In the genomic region with DNA sequence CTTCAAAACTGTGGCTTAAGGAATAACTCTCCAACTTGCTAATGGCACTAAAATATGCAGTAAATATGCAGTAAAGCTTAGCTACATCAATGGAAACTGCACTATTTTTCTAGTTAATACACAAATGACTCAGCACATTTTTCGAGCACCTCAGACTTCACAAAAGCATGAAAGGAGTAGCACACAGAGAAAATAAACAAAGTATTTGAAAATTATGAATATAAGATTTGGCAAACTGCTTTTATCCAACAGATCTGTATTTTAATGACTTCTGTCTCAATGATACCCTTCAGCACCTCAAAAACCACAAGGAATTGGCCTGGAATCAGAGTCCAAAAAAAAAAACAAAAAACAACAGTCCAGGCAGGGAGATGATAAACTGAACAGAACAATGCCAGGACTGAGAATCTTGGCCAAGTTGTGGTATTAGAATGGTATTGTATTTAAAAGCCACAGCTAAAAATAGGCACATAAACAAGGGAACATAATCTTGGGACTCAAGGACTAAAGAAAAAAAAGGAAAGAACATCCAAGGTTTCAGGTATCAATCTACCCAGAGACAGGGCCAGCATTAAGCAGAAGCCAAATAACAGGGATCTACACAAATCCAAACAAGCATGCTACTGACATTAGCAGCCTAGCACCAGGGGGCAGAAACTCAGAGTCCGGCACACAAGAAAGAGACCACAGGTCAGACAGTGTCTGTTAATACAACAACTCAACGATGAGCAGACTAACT, we compare ENCODE assay signal across 1 cellular context.
TF ChIP-seq lines count a peak whose summit lies in the region.

No MANE protein-coding gene starts in this region.

TF ChIP-seq in HEK293, 187 proteins besides CTCF, POLR2A, EP300 and RAD21 (continued from another document and continues in another):
- TF ChIP-seq, protein P1, sequence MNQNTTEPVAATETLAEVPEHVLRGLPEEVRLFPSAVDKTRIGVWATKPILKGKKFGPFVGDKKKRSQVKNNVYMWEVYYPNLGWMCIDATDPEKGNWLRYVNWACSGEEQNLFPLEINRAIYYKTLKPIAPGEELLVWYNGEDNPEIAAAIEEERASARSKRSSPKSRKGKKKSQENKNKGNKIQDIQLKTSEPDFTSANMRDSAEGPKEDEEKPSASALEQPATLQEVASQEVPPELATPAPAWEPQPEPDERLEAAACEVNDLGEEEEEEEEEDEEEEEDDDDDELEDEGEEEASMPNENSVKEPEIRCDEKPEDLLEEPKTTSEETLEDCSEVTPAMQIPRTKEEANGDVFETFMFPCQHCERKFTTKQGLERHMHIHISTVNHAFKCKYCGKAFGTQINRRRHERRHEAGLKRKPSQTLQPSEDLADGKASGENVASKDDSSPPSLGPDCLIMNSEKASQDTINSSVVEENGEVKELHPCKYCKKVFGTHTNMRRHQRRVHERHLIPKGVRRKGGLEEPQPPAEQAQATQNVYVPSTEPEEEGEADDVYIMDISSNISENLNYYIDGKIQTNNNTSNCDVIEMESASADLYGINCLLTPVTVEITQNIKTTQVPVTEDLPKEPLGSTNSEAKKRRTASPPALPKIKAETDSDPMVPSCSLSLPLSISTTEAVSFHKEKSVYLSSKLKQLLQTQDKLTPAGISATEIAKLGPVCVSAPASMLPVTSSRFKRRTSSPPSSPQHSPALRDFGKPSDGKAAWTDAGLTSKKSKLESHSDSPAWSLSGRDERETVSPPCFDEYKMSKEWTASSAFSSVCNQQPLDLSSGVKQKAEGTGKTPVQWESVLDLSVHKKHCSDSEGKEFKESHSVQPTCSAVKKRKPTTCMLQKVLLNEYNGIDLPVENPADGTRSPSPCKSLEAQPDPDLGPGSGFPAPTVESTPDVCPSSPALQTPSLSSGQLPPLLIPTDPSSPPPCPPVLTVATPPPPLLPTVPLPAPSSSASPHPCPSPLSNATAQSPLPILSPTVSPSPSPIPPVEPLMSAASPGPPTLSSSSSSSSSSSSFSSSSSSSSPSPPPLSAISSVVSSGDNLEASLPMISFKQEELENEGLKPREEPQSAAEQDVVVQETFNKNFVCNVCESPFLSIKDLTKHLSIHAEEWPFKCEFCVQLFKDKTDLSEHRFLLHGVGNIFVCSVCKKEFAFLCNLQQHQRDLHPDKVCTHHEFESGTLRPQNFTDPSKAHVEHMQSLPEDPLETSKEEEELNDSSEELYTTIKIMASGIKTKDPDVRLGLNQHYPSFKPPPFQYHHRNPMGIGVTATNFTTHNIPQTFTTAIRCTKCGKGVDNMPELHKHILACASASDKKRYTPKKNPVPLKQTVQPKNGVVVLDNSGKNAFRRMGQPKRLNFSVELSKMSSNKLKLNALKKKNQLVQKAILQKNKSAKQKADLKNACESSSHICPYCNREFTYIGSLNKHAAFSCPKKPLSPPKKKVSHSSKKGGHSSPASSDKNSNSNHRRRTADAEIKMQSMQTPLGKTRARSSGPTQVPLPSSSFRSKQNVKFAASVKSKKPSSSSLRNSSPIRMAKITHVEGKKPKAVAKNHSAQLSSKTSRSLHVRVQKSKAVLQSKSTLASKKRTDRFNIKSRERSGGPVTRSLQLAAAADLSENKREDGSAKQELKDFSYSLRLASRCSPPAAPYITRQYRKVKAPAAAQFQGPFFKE (tag by site-specific recombination; IDR thresholded peaks at IDR 0.05; ENCODE audit: borderline replicate concordance) = no peak
- TF ChIP-seq ZNF629 (tag by site-specific recombination; IDR thresholded peaks at IDR 0.05) (no peak), ZIC2 (tag by site-specific recombination; IDR thresholded peaks at IDR 0.05) (no peak), ZNF610 (tag by site-specific recombination; IDR thresholded peaks at IDR 0.05; ENCODE audit: borderline replicate concordance) (no peak), ZXDB (tag by site-specific recombination; IDR thresholded peaks at IDR 0.05) (peak; percentile 30; the same call in 1 of the 2 replicates), ZBTB8A (tag by site-specific recombination; IDR thresholded peaks at IDR 0.05) (no peak), PRDM10 (tag by site-specific recombination; IDR thresholded peaks at IDR 0.05) (no peak), BCL11B (tag by site-specific recombination; IDR thresholded peaks at IDR 0.05; ENCODE audit: low read depth) (no peak), FEZF1 (tag by site-specific recombination; IDR thresholded peaks at IDR 0.05) (peak; percentile 83), ZNF600 (tag by site-specific recombination; IDR thresholded peaks at IDR 0.05) (peak; percentile 35; the same call in 1 of the 2 replicates), ZNF280C (tag by site-specific recombination; IDR thresholded peaks at IDR 0.05) (no peak), ZNF341 (tag by site-specific recombination; IDR thresholded peaks at IDR 0.05; ENCODE audit: low read depth) (no peak), ZEB2 (tag by site-specific recombination; IDR thresholded peaks at IDR 0.05) (no peak), ZNF473 (tag by site-specific recombination; IDR thresholded peaks at IDR 0.05) (no peak), WT1 (tag by site-specific recombination; IDR thresholded peaks at IDR 0.05) (no peak), EGR2 (tag by site-specific recombination; IDR thresholded peaks at IDR 0.05; ENCODE audit: low read depth) (no peak), PRDM6 (tag by site-specific recombination; IDR thresholded peaks at IDR 0.05) (peak; percentile 81), ZFP41 (tag by site-specific recombination; IDR thresholded peaks at IDR 0.05; ENCODE audit: borderline replicate concordance) (no peak), ZNF148 (tag by site-specific recombination; IDR thresholded peaks at IDR 0.05; ENCODE audit: borderline replicate concordance) (no peak), TSHZ1 (tag by site-specific recombination; IDR thresholded peaks at IDR 0.05; ENCODE audit: borderline replicate concordance) (no peak), ZNF776 (tag by site-specific recombination; IDR thresholded peaks at IDR 0.05; ENCODE audit: borderline replicate concordance) (no peak)
- TF ChIP-seq, protein P2, sequence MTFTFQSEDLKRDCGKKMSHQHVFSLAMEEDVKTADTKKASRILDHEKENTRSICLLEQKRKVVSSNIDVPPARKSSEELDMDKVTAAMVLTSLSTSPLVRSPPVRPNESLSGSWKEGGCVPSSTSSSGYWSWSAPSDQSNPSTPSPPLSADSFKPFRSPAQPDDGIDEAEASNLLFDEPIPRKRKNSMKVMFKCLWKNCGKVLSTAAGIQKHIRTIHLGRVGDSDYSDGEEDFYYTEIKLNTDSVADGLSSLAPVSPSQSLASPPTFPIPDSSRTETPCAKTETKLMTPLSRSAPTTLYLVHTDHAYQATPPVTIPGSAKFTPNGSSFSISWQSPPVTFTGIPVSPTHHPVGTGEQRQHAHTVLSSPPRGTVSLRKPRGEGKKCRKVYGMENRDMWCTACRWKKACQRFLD (tag by site-specific recombination; IDR thresholded peaks at IDR 0.05) = no peak
- TF ChIP-seq, protein P3, sequence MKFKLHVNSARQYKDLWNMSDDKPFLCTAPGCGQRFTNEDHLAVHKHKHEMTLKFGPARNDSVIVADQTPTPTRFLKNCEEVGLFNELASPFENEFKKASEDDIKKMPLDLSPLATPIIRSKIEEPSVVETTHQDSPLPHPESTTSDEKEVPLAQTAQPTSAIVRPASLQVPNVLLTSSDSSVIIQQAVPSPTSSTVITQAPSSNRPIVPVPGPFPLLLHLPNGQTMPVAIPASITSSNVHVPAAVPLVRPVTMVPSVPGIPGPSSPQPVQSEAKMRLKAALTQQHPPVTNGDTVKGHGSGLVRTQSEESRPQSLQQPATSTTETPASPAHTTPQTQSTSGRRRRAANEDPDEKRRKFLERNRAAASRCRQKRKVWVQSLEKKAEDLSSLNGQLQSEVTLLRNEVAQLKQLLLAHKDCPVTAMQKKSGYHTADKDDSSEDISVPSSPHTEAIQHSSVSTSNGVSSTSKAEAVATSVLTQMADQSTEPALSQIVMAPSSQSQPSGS (tag by site-specific recombination; IDR thresholded peaks at IDR 0.05; ENCODE audit: low read depth) = no peak
